In the genomic region with DNA sequence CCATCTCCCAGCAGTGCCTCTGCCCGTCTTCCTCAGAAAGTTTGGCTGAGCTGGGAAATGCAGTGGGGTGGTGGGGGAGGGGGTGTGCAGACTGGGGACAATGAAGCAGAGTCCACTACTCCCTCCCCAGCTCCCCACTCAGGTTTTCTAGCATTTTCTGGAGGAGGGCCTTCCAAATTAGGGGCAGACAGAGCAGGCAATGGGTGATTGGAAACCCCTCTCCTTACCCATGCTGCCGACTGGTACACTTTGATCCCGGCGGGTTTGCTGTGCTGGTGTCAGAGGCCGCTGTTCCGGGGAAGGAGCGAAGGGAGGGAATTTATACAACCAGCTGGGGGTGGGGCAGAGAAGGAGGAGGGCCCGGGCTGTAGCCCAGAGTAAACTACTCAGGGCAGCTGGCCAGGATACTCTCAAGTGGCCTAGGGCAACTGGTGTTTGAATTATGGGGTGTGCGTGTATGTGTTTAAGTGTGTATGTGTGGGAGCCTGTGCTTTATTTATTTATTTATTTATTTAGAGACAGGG, we compare ENCODE assay signal across 1 cellular context.
A peak's percentile ranks its signal among the peaks of the same experiment; 100 is the strongest.
TF ChIP-seq lines count a peak whose summit lies in the region.

A gene (minus strand): TSS at position 295 of the 524 bp plus-strand sequence. CDS start 64 bp downstream, at position 231.

TF ChIP-seq in HepG2, 621 proteins besides CTCF, POLR2A, EP300 and RAD21 (continued from another document and continues in another):
- TF ChIP-seq, protein P1, sequence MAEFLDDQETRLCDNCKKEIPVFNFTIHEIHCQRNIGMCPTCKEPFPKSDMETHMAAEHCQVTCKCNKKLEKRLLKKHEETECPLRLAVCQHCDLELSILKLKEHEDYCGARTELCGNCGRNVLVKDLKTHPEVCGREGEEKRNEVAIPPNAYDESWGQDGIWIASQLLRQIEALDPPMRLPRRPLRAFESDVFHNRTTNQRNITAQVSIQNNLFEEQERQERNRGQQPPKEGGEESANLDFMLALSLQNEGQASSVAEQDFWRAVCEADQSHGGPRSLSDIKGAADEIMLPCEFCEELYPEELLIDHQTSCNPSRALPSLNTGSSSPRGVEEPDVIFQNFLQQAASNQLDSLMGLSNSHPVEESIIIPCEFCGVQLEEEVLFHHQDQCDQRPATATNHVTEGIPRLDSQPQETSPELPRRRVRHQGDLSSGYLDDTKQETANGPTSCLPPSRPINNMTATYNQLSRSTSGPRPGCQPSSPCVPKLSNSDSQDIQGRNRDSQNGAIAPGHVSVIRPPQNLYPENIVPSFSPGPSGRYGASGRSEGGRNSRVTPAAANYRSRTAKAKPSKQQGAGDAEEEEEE (CRISPR knock-in tag; IDR thresholded peaks at IDR 0.05; ENCODE audit: borderline replicate concordance), result no peak
- TF ChIP-seq MIXL1 (CRISPR knock-in tag; IDR thresholded peaks at IDR 0.05) (no peak), ETV6 (CRISPR knock-in tag; conservative IDR thresholded peaks at IDR 0.05) (no peak), NFKB2 (CRISPR knock-in tag; IDR thresholded peaks at IDR 0.05; ENCODE audit: borderline replicate concordance) (peak; percentile 48; the same call in 1 of the 2 replicates), ZNF766 (CRISPR knock-in tag; IDR thresholded peaks at IDR 0.05; ENCODE audit: borderline replicate concordance) (no peak; the same call in 1 of the 2 replicates), ZNF546 (CRISPR knock-in tag; conservative IDR thresholded peaks at IDR 0.05) (no peak), KDM2A (CRISPR knock-in tag; IDR thresholded peaks at IDR 0.05; ENCODE audit: borderline replicate concordance, low read depth) (peak; percentile 47; the same call in 1 of the 2 replicates), GZF1 (CRISPR knock-in tag; IDR thresholded peaks at IDR 0.05) (no peak), ZNF451 (CRISPR knock-in tag; IDR thresholded peaks at IDR 0.05) (no peak), ZNF432 (CRISPR knock-in tag; IDR thresholded peaks at IDR 0.05; ENCODE audit: borderline replicate concordance) (no peak), NCOA5 (CRISPR knock-in tag; IDR thresholded peaks at IDR 0.05) (no peak), NRL (CRISPR knock-in tag; IDR thresholded peaks at IDR 0.05; ENCODE audit: borderline replicate concordance) (no peak), ZBTB7B (CRISPR knock-in tag; IDR thresholded peaks at IDR 0.05) (no peak), ZNF292 (CRISPR knock-in tag; IDR thresholded peaks at IDR 0.05; ENCODE audit: borderline replicate concordance, low read depth) (no peak), MIER3 (CRISPR knock-in tag; IDR thresholded peaks at IDR 0.05; ENCODE audit: borderline replicate concordance) (no peak), RBAK (CRISPR knock-in tag; IDR thresholded peaks at IDR 0.05) (no peak), SSRP1 (CRISPR knock-in tag; IDR thresholded peaks at IDR 0.05) (no peak), ZFP36L2 (CRISPR knock-in tag; IDR thresholded peaks at IDR 0.05) (no peak), ZKSCAN8 (CRISPR knock-in tag; IDR thresholded peaks at IDR 0.05; ENCODE audit: borderline replicate concordance) (no peak), ZBTB8A (CRISPR knock-in tag; IDR thresholded peaks at IDR 0.05; ENCODE audit: borderline replicate concordance, low read depth) (no peak), ZSCAN29 (CRISPR knock-in tag; conservative IDR thresholded peaks at IDR 0.05) (no peak), ELF1 (CRISPR knock-in tag; IDR thresholded peaks at IDR 0.05) (peak; percentile 29; the same call in 1 of the 2 replicates), HMG20B (CRISPR knock-in tag; conservative IDR thresholded peaks at IDR 0.05) (no peak), HNRNPL (IDR thresholded peaks at IDR 0.05; ENCODE audit: low read depth, low read length) (no peak), RFX1 (IDR thresholded peaks at IDR 0.05) (no peak), ZNF383 (CRISPR knock-in tag; IDR thresholded peaks at IDR 0.05; ENCODE audit: borderline replicate concordance) (no peak), TBX3 (IDR thresholded peaks at IDR 0.05; ENCODE audit: borderline replicate concordance) (no peak)
- TF ChIP-seq, protein P2, sequence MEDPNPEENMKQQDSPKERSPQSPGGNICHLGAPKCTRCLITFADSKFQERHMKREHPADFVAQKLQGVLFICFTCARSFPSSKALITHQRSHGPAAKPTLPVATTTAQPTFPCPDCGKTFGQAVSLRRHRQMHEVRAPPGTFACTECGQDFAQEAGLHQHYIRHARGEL (CRISPR knock-in tag; IDR thresholded peaks at IDR 0.05), result no peak
- TF ChIP-seq, protein P3, sequence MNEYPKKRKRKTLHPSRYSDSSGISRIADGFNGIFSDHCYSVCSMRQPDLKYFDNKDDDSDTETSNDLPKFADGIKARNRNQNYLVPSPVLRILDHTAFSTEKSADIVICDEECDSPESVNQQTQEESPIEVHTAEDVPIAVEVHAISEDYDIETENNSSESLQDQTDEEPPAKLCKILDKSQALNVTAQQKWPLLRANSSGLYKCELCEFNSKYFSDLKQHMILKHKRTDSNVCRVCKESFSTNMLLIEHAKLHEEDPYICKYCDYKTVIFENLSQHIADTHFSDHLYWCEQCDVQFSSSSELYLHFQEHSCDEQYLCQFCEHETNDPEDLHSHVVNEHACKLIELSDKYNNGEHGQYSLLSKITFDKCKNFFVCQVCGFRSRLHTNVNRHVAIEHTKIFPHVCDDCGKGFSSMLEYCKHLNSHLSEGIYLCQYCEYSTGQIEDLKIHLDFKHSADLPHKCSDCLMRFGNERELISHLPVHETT (CRISPR knock-in tag; conservative IDR thresholded peaks at IDR 0.05), result no peak
- TF ChIP-seq, protein P4, sequence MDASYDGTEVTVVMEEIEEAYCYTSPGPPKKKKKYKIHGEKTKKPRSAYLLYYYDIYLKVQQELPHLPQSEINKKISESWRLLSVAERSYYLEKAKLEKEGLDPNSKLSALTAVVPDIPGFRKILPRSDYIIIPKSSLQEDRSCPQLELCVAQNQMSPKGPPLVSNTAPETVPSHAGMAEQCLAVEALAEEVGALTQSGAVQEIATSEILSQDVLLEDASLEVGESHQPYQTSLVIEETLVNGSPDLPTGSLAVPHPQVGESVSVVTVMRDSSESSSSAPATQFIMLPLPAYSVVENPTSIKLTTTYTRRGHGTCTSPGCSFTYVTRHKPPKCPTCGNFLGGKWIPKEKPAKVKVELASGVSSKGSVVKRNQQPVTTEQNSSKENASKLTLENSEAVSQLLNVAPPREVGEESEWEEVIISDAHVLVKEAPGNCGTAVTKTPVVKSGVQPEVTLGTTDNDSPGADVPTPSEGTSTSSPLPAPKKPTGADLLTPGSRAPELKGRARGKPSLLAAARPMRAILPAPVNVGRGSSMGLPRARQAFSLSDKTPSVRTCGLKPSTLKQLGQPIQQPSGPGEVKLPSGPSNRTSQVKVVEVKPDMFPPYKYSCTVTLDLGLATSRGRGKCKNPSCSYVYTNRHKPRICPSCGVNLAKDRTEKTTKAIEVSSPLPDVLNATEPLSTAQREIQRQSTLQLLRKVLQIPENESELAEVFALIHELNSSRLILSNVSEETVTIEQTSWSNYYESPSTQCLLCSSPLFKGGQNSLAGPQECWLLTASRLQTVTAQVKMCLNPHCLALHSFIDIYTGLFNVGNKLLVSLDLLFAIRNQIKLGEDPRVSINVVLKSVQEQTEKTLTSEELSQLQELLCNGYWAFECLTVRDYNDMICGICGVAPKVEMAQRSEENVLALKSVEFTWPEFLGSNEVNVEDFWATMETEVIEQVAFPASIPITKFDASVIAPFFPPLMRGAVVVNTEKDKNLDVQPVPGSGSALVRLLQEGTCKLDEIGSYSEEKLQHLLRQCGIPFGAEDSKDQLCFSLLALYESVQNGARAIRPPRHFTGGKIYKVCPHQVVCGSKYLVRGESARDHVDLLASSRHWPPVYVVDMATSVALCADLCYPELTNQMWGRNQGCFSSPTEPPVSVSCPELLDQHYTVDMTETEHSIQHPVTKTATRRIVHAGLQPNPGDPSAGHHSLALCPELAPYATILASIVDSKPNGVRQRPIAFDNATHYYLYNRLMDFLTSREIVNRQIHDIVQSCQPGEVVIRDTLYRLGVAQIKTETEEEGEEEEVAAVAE (CRISPR knock-in tag; IDR thresholded peaks at IDR 0.05; ENCODE audit: borderline replicate concordance), result no peak
- TF ChIP-seq, protein P5, sequence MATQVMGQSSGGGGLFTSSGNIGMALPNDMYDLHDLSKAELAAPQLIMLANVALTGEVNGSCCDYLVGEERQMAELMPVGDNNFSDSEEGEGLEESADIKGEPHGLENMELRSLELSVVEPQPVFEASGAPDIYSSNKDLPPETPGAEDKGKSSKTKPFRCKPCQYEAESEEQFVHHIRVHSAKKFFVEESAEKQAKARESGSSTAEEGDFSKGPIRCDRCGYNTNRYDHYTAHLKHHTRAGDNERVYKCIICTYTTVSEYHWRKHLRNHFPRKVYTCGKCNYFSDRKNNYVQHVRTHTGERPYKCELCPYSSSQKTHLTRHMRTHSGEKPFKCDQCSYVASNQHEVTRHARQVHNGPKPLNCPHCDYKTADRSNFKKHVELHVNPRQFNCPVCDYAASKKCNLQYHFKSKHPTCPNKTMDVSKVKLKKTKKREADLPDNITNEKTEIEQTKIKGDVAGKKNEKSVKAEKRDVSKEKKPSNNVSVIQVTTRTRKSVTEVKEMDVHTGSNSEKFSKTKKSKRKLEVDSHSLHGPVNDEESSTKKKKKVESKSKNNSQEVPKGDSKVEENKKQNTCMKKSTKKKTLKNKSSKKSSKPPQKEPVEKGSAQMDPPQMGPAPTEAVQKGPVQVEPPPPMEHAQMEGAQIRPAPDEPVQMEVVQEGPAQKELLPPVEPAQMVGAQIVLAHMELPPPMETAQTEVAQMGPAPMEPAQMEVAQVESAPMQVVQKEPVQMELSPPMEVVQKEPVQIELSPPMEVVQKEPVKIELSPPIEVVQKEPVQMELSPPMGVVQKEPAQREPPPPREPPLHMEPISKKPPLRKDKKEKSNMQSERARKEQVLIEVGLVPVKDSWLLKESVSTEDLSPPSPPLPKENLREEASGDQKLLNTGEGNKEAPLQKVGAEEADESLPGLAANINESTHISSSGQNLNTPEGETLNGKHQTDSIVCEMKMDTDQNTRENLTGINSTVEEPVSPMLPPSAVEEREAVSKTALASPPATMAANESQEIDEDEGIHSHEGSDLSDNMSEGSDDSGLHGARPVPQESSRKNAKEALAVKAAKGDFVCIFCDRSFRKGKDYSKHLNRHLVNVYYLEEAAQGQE (IDR thresholded peaks at IDR 0.05; ENCODE audit: borderline replicate concordance in 1 of 2, low read depth in 1 of 2, low read length in 2 of 2), result no peak
- TF ChIP-seq, protein P6, sequence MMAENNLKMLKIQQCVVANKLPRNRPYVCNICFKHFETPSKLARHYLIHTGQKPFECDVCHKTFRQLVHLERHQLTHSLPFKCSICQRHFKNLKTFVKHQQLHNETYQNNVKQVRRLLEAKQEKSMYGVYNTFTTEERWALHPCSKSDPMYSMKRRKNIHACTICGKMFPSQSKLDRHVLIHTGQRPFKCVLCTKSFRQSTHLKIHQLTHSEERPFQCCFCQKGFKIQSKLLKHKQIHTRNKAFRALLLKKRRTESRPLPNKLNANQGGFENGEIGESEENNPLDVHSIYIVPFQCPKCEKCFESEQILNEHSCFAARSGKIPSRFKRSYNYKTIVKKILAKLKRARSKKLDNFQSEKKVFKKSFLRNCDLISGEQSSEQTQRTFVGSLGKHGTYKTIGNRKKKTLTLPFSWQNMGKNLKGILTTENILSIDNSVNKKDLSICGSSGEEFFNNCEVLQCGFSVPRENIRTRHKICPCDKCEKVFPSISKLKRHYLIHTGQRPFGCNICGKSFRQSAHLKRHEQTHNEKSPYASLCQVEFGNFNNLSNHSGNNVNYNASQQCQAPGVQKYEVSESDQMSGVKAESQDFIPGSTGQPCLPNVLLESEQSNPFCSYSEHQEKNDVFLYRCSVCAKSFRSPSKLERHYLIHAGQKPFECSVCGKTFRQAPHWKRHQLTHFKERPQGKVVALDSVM (CRISPR knock-in tag; IDR thresholded peaks at IDR 0.05), result no peak
- TF ChIP-seq, protein P7, sequence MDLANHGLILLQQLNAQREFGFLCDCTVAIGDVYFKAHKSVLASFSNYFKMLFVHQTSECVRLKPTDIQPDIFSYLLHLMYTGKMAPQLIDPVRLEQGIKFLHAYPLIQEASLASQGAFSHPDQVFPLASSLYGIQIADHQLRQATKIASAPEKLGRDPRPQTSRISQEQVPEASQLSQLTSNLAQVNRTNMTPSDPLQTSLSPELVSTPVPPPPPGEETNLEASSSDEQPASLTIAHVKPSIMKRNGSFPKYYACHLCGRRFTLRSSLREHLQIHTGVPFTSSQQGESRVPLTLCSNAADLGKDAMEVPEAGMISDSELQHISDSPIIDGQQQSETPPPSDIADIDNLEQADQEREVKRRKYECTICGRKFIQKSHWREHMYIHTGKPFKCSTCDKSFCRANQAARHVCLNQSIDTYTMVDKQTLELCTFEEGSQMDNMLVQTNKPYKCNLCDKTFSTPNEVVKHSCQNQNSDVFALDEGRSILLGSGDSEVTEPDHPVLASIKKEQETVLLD (CRISPR knock-in tag; IDR thresholded peaks at IDR 0.05; ENCODE audit: low read depth), result no peak
- TF ChIP-seq, protein P8, sequence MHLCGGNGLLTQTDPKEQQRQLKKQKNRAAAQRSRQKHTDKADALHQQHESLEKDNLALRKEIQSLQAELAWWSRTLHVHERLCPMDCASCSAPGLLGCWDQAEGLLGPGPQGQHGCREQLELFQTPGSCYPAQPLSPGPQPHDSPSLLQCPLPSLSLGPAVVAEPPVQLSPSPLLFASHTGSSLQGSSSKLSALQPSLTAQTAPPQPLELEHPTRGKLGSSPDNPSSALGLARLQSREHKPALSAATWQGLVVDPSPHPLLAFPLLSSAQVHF (CRISPR knock-in tag; IDR thresholded peaks at IDR 0.05), result no peak
- TF ChIP-seq, protein P9, sequence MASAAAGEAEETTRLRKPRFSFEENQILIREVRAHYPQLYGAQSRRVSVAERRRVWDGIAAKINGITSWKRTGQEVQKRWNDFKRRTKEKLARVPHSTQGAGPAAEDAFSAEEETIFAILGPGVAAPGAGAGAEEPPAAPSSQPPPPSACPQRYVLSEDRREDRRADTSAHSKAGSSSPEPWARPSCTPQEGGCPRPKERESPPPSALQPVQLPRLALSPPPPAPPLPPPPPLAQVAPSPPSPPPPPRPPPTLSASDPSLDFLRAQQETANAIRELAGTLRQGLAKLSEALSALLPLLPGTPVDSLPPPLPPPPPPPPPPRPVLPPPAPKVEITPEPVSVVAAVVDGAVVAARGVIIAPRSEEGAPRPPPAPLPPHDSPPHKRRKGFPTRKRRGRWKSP (CRISPR knock-in tag; IDR thresholded peaks at IDR 0.05), result no peak
- TF ChIP-seq, protein P10, sequence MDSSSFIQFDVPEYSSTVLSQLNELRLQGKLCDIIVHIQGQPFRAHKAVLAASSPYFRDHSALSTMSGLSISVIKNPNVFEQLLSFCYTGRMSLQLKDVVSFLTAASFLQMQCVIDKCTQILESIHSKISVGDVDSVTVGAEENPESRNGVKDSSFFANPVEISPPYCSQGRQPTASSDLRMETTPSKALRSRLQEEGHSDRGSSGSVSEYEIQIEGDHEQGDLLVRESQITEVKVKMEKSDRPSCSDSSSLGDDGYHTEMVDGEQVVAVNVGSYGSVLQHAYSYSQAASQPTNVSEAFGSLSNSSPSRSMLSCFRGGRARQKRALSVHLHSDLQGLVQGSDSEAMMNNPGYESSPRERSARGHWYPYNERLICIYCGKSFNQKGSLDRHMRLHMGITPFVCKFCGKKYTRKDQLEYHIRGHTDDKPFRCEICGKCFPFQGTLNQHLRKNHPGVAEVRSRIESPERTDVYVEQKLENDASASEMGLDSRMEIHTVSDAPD (CRISPR knock-in tag; IDR thresholded peaks at IDR 0.05), result no peak
- TF ChIP-seq, protein P11, sequence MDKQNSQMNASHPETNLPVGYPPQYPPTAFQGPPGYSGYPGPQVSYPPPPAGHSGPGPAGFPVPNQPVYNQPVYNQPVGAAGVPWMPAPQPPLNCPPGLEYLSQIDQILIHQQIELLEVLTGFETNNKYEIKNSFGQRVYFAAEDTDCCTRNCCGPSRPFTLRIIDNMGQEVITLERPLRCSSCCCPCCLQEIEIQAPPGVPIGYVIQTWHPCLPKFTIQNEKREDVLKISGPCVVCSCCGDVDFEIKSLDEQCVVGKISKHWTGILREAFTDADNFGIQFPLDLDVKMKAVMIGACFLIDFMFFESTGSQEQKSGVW (CRISPR knock-in tag; IDR thresholded peaks at IDR 0.05; ENCODE audit: borderline replicate concordance), result no peak
